ENCODE assay signal across 19 cellular contexts in the genomic region with DNA sequence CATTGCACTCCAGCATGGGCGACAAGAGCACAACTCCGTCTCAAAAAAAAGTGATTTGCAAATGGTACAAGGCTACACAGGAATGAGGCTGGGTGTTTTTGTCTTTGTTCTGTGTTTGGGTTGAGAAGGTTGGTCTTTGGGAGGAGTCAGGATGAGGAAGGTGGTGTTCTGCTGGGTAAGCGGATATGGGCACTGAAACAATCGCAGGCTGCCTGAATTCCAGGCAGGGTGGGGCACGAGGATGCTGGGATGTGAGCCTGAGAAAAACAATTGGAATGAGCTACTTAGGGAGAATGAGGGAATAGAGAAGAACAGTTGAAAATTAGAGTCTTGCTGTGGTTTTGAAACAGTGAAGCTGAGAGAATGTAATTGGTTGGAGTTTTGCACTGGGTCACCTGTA. TPM values are rescaled to one million over a fixed set of nuclear protein-coding genes. Genes with fewer than 3 reads are reported as not detected.
DNase-seq lines count a peak whose midpoint lies in the region; ATAC-seq, FAIRE-seq and TF ChIP-seq lines count a peak whose summit lies in the region.
"Had no signal": no experiment of that assay in that cellular context is flagged by ENCODE, and none has a peak within 500 bp of the region (broad histone marks: within the 10 kb centered on the region; RNA-seq: fewer than 3 reads in every experiment).

No MANE protein-coding gene starts in this region.

- no peaks in the 10 kb centered on the region for H3K9me2 ChIP-seq in GM23248 (ENCODE audit: insufficient read depth)

- H3K4me1 ChIP-seq in GM23248 (ENCODE audit: insufficient read depth) (peaks cover 34% of the 10 kb centered on the region), astrocyte (ENCODE audit: insufficient read depth, low read length) (peaks cover 19% of the 10 kb centered on the region), left lung (peaks cover 0 to 22% of the 10 kb centered on the region in 2 donors), stomach smooth muscle (ENCODE audit: control insufficient read depth, insufficient read depth, low read length) (peaks cover 49% of the 10 kb centered on the region)
- H3K4me1 ChIP-seq: SJCRH30 had no signal

- H3K27me3 ChIP-seq in GM23248 (replicated peaks; ENCODE audit: insufficient read depth): no peaks in the 10 kb centered on the region
- H3K27me3 ChIP-seq in astrocyte (ENCODE audit: insufficient read depth, low read length): no peaks in the 10 kb centered on the region
- H3K27me3 ChIP-seq in left lung: no peaks in the 10 kb centered on the region
- no peaks in the 10 kb centered on the region for H3K27me3 ChIP-seq in stomach smooth muscle (ENCODE audit: control insufficient read depth in 1 of 2, insufficient read depth in 2 of 2, low read length in 2 of 2)
- H3K27me3 ChIP-seq: SJCRH30 had no signal

- H3K4me2 ChIP-seq in GM23248 (ENCODE audit: unreplicated experiment): no peak overlapping the region
- no peak overlapping the region for H3K4me2 ChIP-seq in astrocyte (ENCODE audit: low read length)

- TF ChIP-seq CTCF in astrocyte (IDR thresholded peaks at IDR 0.05; ENCODE audit: insufficient read depth, low read depth, low read length): no peak
- no peak for TF ChIP-seq CTCF in left lung (IDR thresholded peaks at IDR 0.05)

- H3K9me3 ChIP-seq in GM23248 (ENCODE audit: low read depth) (no peaks in the 10 kb centered on the region), astrocyte (ENCODE audit: insufficient read depth, low read depth, low read length) (no peaks in the 10 kb centered on the region), left lung (peaks cover 0 to 2% of the 10 kb centered on the region in 2 donors), stomach smooth muscle (ENCODE audit: control insufficient read depth in 2 of 2, low read length in 2 of 2) (no peaks in the 10 kb centered on the region)
- H3K9me3 ChIP-seq: SJCRH30 had no signal

- H3K9me3 Mint-ChIP-seq in astrocyte (ENCODE audit: unreplicated experiment): no peaks in the 10 kb centered on the region

- H3K36me3 ChIP-seq in GM23248 (ENCODE audit: low read depth) (peaks cover 35% of the 10 kb centered on the region; the same call in 1 of the 2 replicates), astrocyte (ENCODE audit: insufficient read depth, low read length) (peaks cover 36% of the 10 kb centered on the region), left lung (peaks cover 0 to 42% of the 10 kb centered on the region in 2 donors), stomach smooth muscle (ENCODE audit: control insufficient read depth in 2 of 2, insufficient read depth in 2 of 2, low read length in 2 of 2) (peaks cover 14 to 15% of the 10 kb centered on the region in 2 donors)

- no peaks in the 10 kb centered on the region for H3K27me3 Mint-ChIP-seq in astrocyte (ENCODE audit: low read depth, unreplicated experiment)
- H3K27me3 Mint-ChIP-seq: activated naive CD8-positive, alpha-beta T cell treated with anti-CD3 and anti-CD28 coated beads for 36 hours; stimulated activated naive B cell treated with anti-CD40 and anti-IgM and Interleukin-4, amounts not matched to agents 10 μg/mL and 1 μg/mL and 100 μg/mL, for 72 hours had no signal

- no peak overlapping the region for H3K27ac Mint-ChIP-seq in astrocyte (ENCODE audit: unreplicated experiment)
- H3K27ac Mint-ChIP-seq: activated naive CD8-positive, alpha-beta T cell treated with anti-CD3 and anti-CD28 coated beads for 36 hours; stimulated activated naive B cell treated with anti-CD40 and anti-IgM and Interleukin-4, amounts not matched to agents 10 μg/mL and 1 μg/mL and 100 μg/mL, for 72 hours had no signal

- in situ Hi-C loops in GM23248 (cut with MboI): no loop called here

- 61 to 68% methylated on average over 5 of the region's 5 CpGs for whole genome bisulfite sequencing in GM23248 (ENCODE audit: low coverage in 1 of 2, low lambda C conversion rate in 2 of 2, missing lambda C conversion rate in 2 of 2), 2 experiments

- H3K27ac ChIP-seq in GM23248 (peak overlapping the region; percentile 81), astrocyte (ENCODE audit: low read depth, low read length) (peak overlapping the region; percentile 87), left lung (peak overlapping the region; percentile 34 to 64), stomach smooth muscle (ENCODE audit: low read length) (peak overlapping the region; percentile 49)
- H3K27ac ChIP-seq: SJCRH30 had no signal

- H3K36me3 Mint-ChIP-seq in astrocyte (ENCODE audit: low read depth, unreplicated experiment): peaks cover 34% of the 10 kb centered on the region

- peaks cover 64% of the 10 kb centered on the region for H3F3A ChIP-seq in GM23248 (ENCODE audit: insufficient read depth)

- peaks cover 13% of the 10 kb centered on the region for H3K4me1 Mint-ChIP-seq in astrocyte (ENCODE audit: low read depth, unreplicated experiment)

- ATAC-seq in left lung: peak; percentile 14
- no peak for ATAC-seq in GM21360 (IDR thresholded peaks at IDR 0.05; ENCODE audit: unreplicated experiment)
- no peak for ATAC-seq in HG02885 (IDR thresholded peaks at IDR 0.05; ENCODE audit: poor library complexity, unreplicated experiment)
- ATAC-seq: stimulated activated naive B cell treated with anti-CD40 and anti-IgM and Interleukin-4, amounts not matched to agents 10 μg/mL and 1 μg/mL and 100 μg/mL, for 72 hours had no signal

- DNase-seq in GM23248: peak; percentile 27
- DNase-seq in astrocyte (ENCODE audit: low read depth): no peak
- DNase-seq in left lung: no peak
- DNase-seq in KG1 (lab: John Stamatoyannopoulos, UW): no peak
- DNase-seq: activated CD4-positive, alpha-beta T cell treated with anti-CD3 and anti-CD28 coated beads for 48 hours; activated naive CD8-positive, alpha-beta T cell treated with anti-CD3 and anti-CD28 coated beads for 36 hours; activated T-cell treated with anti-CD3 and anti-CD28 coated beads, Interleukin-2, amount 50 U/mL, for 1 hour; DND-41; Kasumi-1; midbrain; NCI-H1436; NCI-H226; occipital lobe; SJCRH30; stimulated activated naive B cell treated with anti-CD40 and anti-IgM and Interleukin-4, amounts not matched to agents 10 μg/mL and 1 μg/mL and 100 μg/mL, for 72 hours; T1000 had no signal

- H3K79me2 ChIP-seq in GM23248 (ENCODE audit: insufficient read depth) (peaks cover 100% of the 10 kb centered on the region), astrocyte (ENCODE audit: insufficient read depth, low read length) (peaks cover 83% of the 10 kb centered on the region)

- no peak overlapping the region for H3K4me3 Mint-ChIP-seq in astrocyte (ENCODE audit: unreplicated experiment)
- H3K4me3 Mint-ChIP-seq: activated naive CD8-positive, alpha-beta T cell treated with anti-CD3 and anti-CD28 coated beads for 36 hours; stimulated activated naive B cell treated with anti-CD40 and anti-IgM and Interleukin-4, amounts not matched to agents 10 μg/mL and 1 μg/mL and 100 μg/mL, for 72 hours had no signal

- intact Hi-C loops in left lung (cut with DNase I): no loop called here

- no peak for FAIRE-seq in astrocyte (lab: Jason Lieb, UNC)

- H3K4me3 ChIP-seq in GM23248 (no peak overlapping the region), astrocyte (ENCODE audit: insufficient read depth, low read depth, low read length) (no peak overlapping the region), left lung (no peak overlapping the region), stomach smooth muscle (ENCODE audit: low read length in 2 of 2) (no peak overlapping the region)
- H3K4me3 ChIP-seq: SJCRH30 had no signal

- H3K9ac ChIP-seq in GM23248 (no peak overlapping the region), astrocyte (ENCODE audit: low read length) (no peak overlapping the region), stomach smooth muscle (ENCODE audit: low read length in 2 of 2) (no peak overlapping the region)

- H2AFZ ChIP-seq in GM23248: no peak overlapping the region
- H2AFZ ChIP-seq in astrocyte (ENCODE audit: low read depth, low read length): no peak overlapping the region

- no peaks in the 10 kb centered on the region for H4K20me1 ChIP-seq in GM23248 (ENCODE audit: insufficient read depth)
- H4K20me1 ChIP-seq in astrocyte (ENCODE audit: insufficient read depth, low read length): no peaks in the 10 kb centered on the region

RNA-seq across cellular contexts. Expression of a gene that starts 51.6 kb away (rescaled TPM):
- total RNA-seq in GM23248 (2014; rRNA removed; shearing (Covaris generic)): 159 and 175 TPM in 2 replicates
- 107 and 112 TPM in 2 replicates for polyA plus RNA-seq in GM23248 (2016; fragmentation: Nextera tagmentation; extraction: Ambion mirVana)
- 57.6 and 60.7 TPM in 2 replicates for total RNA-seq in astrocyte
- total RNA-seq in left lung: 10 to 100 TPM; 84.0 to 91.4 TPM
